1 cellular context compared by ENCODE assay signal in the genomic region with DNA sequence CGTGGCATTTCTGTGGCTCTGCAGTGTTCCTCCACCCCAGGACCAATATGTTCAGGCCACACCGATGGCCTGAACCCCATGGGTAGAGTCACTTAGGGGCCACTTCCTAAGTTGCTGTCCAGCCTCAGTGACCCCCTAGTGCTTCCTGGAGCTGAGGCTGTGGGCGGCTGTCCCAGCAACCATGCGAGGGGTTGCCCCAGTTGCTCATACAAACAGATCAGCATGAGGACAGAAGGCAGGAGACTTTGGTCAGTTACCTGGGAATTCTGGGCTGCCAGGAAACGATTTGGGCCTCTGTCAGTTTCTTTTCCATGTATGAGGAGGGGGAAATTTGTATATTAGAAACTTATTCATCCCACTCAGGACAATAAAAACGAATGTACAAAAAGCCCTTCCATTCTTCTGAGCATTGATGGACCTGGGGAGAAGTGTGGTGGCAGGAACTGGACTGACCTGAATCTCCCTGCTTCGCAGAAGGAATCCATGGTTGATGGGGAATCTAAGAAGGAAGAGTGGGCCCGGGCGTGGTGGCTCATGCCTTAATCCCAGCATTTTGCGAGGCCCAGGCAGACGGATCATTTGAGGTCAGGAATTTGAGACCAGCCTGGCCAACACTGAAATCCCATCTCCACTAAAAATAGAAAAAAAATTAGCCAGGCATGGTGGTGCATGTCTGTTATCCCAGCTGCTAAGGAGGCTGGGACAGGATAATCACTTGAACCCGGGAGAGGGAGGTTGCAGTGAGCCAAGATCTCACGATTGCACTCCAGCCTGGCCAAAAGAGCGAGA.
TF ChIP-seq lines count a peak whose summit lies in the region.

No MANE protein-coding gene starts in this region.

TF ChIP-seq in IMR-90, 13 proteins besides CTCF, POLR2A, EP300 and RAD21:
- TF ChIP-seq CEBPB (IDR thresholded peaks at IDR 0.05; ENCODE audit: low read depth, low read length) = no peak
- TF ChIP-seq, protein P1, sequence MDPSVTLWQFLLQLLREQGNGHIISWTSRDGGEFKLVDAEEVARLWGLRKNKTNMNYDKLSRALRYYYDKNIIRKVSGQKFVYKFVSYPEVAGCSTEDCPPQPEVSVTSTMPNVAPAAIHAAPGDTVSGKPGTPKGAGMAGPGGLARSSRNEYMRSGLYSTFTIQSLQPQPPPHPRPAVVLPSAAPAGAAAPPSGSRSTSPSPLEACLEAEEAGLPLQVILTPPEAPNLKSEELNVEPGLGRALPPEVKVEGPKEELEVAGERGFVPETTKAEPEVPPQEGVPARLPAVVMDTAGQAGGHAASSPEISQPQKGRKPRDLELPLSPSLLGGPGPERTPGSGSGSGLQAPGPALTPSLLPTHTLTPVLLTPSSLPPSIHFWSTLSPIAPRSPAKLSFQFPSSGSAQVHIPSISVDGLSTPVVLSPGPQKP (IDR thresholded peaks at IDR 0.05; ENCODE audit: borderline replicate concordance, low read depth, low read length) = no peak
- TF ChIP-seq, protein P2, sequence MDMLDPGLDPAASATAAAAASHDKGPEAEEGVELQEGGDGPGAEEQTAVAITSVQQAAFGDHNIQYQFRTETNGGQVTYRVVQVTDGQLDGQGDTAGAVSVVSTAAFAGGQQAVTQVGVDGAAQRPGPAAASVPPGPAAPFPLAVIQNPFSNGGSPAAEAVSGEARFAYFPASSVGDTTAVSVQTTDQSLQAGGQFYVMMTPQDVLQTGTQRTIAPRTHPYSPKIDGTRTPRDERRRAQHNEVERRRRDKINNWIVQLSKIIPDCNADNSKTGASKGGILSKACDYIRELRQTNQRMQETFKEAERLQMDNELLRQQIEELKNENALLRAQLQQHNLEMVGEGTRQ (IDR thresholded peaks at IDR 0.05; ENCODE audit: low read depth, low read length) = no peak
- no peak for TF ChIP-seq MAZ (IDR thresholded peaks at IDR 0.05; ENCODE audit: borderline replicate concordance, low read depth, low read length)
- TF ChIP-seq MXI1 (IDR thresholded peaks at IDR 0.05; ENCODE audit: borderline replicate concordance, low read depth, low read length) = no peak
- TF ChIP-seq CHD1 (IDR thresholded peaks at IDR 0.05; ENCODE audit: low read depth, low read length) = no peak
- no peak for TF ChIP-seq SMC3 (IDR thresholded peaks at IDR 0.05; ENCODE audit: low read depth, low read length)
